Comparison of ENCODE assay signal across 8 cellular contexts in genomic region chr17:35540589-35541404, GRCh38. TPM values are rescaled to one million over a fixed set of nuclear protein-coding genes. Genes with fewer than 3 reads are reported as not detected.
A peak's percentile ranks its signal among the peaks of the same experiment; 100 is the strongest.
DNase-seq lines count a peak whose midpoint lies in the region; TF ChIP-seq lines count a peak whose summit lies in the region.

No MANE protein-coding gene starts in this region.

- intact Hi-C loops in spleen (cut with DNase I; ENCODE audit: low total_unique reads) = no loop called here
- intact Hi-C loops in prostate gland (cut with DNase I) = no loop called here

- H3K27ac ChIP-seq in BLaER1 (peak overlapping the region; percentile 94), spleen (peak overlapping the region; percentile 83 to 96 (median 91)), prostate gland (peak overlapping the region in 1 of 2 donors; percentile 10)

- H3K9me3 Mint-ChIP-seq in nephron progenitor cell = no peaks in the 10 kb centered on the region

- H3K4me1 Mint-ChIP-seq in nephron progenitor cell = no peaks in the 10 kb centered on the region

- no peaks in the 10 kb centered on the region for H4K20me1 ChIP-seq in BLaER1

- H3K4me3 ChIP-seq in BLaER1 (peak overlapping the region; percentile 62), fibroblast of villous mesenchyme (ENCODE audit: low read depth, low read length) (peak overlapping the region; percentile 46), spleen (peak overlapping the region; percentile 16 to 70 (median 36)), prostate gland (peak overlapping the region in 1 of 2 donors; percentile 13)

- no peak overlapping the region for H3K27ac Mint-ChIP-seq in nephron progenitor cell

- TF ChIP-seq CTCF in fibroblast of villous mesenchyme (IDR thresholded peaks at IDR 0.05; ENCODE audit: insufficient read depth, low read depth, low read length) (no peak), spleen (IDR thresholded peaks at IDR 0.05 in 8 of 11, conservative IDR thresholded peaks at IDR 0.05 in 3 of 11) (no peak), nephron progenitor cell (IDR thresholded peaks at IDR 0.05) (no peak), prostate gland (IDR thresholded peaks at IDR 0.05) (no peak)

- peaks cover 42% of the 10 kb centered on the region for H3K27me3 Mint-ChIP-seq in nephron progenitor cell (ENCODE audit: low read depth, poor library complexity)

- H3K4me2 ChIP-seq in BLaER1 = peak overlapping the region; percentile 81

- H3K9me3 ChIP-seq in BLaER1 = no peaks in the 10 kb centered on the region
- H3K9me3 ChIP-seq in spleen = no peaks in the 10 kb centered on the region
- H3K9me3 ChIP-seq in prostate gland = no peaks in the 10 kb centered on the region

- DNase-seq in LoVo (ENCODE audit: low spot score) (peak; percentile 37), fibroblast of villous mesenchyme (ENCODE audit: low read depth) (peak; percentile 63), spleen (peak; percentile 89), nephron progenitor cell (no peak), DMS153 treated with DMSO at 0.1 percent for 48 hours (lab: John Stamatoyannopoulos, UW; ENCODE audit: unreplicated experiment) (no peak), prostate gland (ENCODE audit: low spot score) (no peak)
- peak; percentile 74 for DNase-seq in activated CD8-positive, alpha-beta memory T cell treated with anti-CD3 and anti-CD28 coated beads for 24 hours

- 3 to 12% (median 7%) methylated on average over 8 of the region's 8 CpGs for WGBS in spleen, 5 donors
- 43% methylated on average over 8 of the region's 8 CpGs for WGBS in prostate gland

- no peak for TF ChIP-seq POLR2A in spleen (IDR thresholded peaks at IDR 0.05)
- no peak for TF ChIP-seq POLR2A in prostate gland (IDR thresholded peaks at IDR 0.05)

- H3K36me3 Mint-ChIP-seq in nephron progenitor cell (ENCODE audit: low read depth) = no peaks in the 10 kb centered on the region

- H3K27me3 ChIP-seq in BLaER1 (no peaks in the 10 kb centered on the region), spleen (replicated peaks in 1 of 7) (no peaks in the 10 kb centered on the region), prostate gland (replicated peaks; ENCODE audit: insufficient read depth) (no peaks in the 10 kb centered on the region)

- H3K4me1 ChIP-seq in BLaER1 = peaks cover 74% of the 10 kb centered on the region
- H3K4me1 ChIP-seq in spleen = peaks cover 27 to 77% (median 55%) of the 10 kb centered on the region in 6 donors
- no peaks in the 10 kb centered on the region for H3K4me1 ChIP-seq in prostate gland (replicated peaks)

- peak overlapping the region; percentile 81 for H3K9ac ChIP-seq in BLaER1

- H3K36me3 ChIP-seq in BLaER1 (no peaks in the 10 kb centered on the region), spleen (no peaks in the 10 kb centered on the region), prostate gland (no peaks in the 10 kb centered on the region)

- no peak overlapping the region for H3K4me3 Mint-ChIP-seq in nephron progenitor cell

RNA-seq across cellular contexts. Expression of gene SLFN12L, which starts 3.3 kb away (rescaled TPM):
- total RNA-seq in fibroblast of villous mesenchyme = not detected in 2 replicates
- total RNA-seq in spleen = 10 to 100 TPM; 28.6 to 39.5 (median 32.5) TPM
- 1 to 10 TPM in 1 of 3 donors, under 1 TPM in 2; 0.39 to 2.2 (median 0.93) TPM for polyA plus RNA-seq in spleen
- 1 to 10 TPM in 1 of 2 donors, under 1 TPM in 1; 0.23 to 1.2 TPM for total RNA-seq in prostate gland

RNA-seq across cellular contexts. Expression of gene SLFN14, which starts 19.8 kb away (rescaled TPM):
- total RNA-seq in fibroblast of villous mesenchyme (not detected in 2 replicates), spleen (1 to 10 TPM in 3 of 7 donors, under 1 TPM in 4; 0.27 to 6.2 (median 0.74) TPM), prostate gland (not detected)
- polyA plus RNA-seq in spleen = under 1 TPM in 2 of 3 donors, not detected in 1; 0.03 to 0.04 TPM

RNA-seq across cellular contexts. Expression of gene PEX12, which starts 37.6 kb away (rescaled TPM):
- total RNA-seq in fibroblast of villous mesenchyme (6.4 and 7.3 TPM in 2 replicates), spleen (1 to 10 TPM; 4.0 to 7.8 (median 5.1) TPM), prostate gland (10 to 100 TPM in 1 of 2 donors, 1 to 10 TPM in 1; 9.4 to 11.6 TPM)
- polyA plus RNA-seq in spleen = 1 to 10 TPM; 2.7 to 3.9 (median 3.0) TPM

RNA-seq across cellular contexts. Expression of gene AP2B1, which starts 46.3 kb away (rescaled TPM):
- total RNA-seq in fibroblast of villous mesenchyme (86.7 and 97.6 TPM in 2 replicates), spleen (100 to 1,000 TPM in 4 of 7 donors, 10 to 100 TPM in 3; 75.8 to 144 (median 125) TPM), prostate gland (10 to 100 TPM; 66.8 to 92.9 TPM)
- polyA plus RNA-seq in spleen = 10 to 100 TPM; 16.7 to 33.6 (median 22.1) TPM

Comparison
In these comparisons a context has a peak if more than half of its experiments do, and no peak if none do; other contexts are left out.
1. DNase-seq: peak in LoVo (single experiment), activated CD8-positive, alpha-beta memory T cell treated with anti-CD3 and anti-CD28 coated beads for 24 hours (single experiment), fibroblast of villous mesenchyme (single experiment) and spleen (single experiment); none in nephron progenitor cell (single experiment), DMS153 treated with DMSO at 0.1 percent for 48 hours (single experiment) and prostate gland (single experiment).
2. RNA of gene SLFN12L, which starts 3.3 kb away (total RNA-seq): 28.6 to 39.5 TPM in spleen; 0.23 to 1.2 TPM in prostate gland and not detected in fibroblast of villous mesenchyme; every median in the first group is over 10 times any median in the second.